In genomic region chr18:35624140-35624539, GRCh38 we compare ENCODE assay signal across 12 cellular contexts. TPM values are rescaled to one million over a fixed set of nuclear protein-coding genes. Genes with fewer than 3 reads are reported as not detected.
DNase-seq lines count a peak whose midpoint lies in the region; ATAC-seq, FAIRE-seq and TF ChIP-seq lines count a peak whose summit lies in the region.
"Had no signal": no experiment of that assay in that cellular context is flagged by ENCODE, and none has a peak within 500 bp of the region (broad histone marks: within the 10 kb centered on the region; RNA-seq: fewer than 3 reads in every experiment).

No MANE protein-coding gene starts in this region.

- H3K9me3 ChIP-seq in pancreas: no peaks in the 10 kb centered on the region

- peak; percentile 91 for ATAC-seq in GM19395 (IDR thresholded peaks at IDR 0.05; ENCODE audit: unreplicated experiment)
- ATAC-seq in HG03039 (IDR thresholded peaks at IDR 0.05; ENCODE audit: unreplicated experiment): peak; percentile 90
- no peak for ATAC-seq in pancreas
- no peak for ATAC-seq in GM19023 (IDR thresholded peaks at IDR 0.05; ENCODE audit: unreplicated experiment)
- ATAC-seq: Panc1 had no signal

- no peak overlapping the region for H3K27ac ChIP-seq in pancreas

- no peaks in the 10 kb centered on the region for H3K27me3 Mint-ChIP-seq in activated T-helper 2 cell treated with anti-CD3 and anti-CD28 coated beads, Interferon-gamma antibody, Interleukin-2, Interleukin-4, amounts not matched to agents 10 μg/mL and 5 μg/mL and 100 μg/mL, durations not matched to agents 14 hours and 24 hours and 36 hours (ENCODE audit: low read depth)
- H3K27me3 Mint-ChIP-seq: central memory CD8-positive, alpha-beta T cell had no signal

- peak overlapping the region; percentile 19 for H3K4me3 Mint-ChIP-seq in activated T-helper 2 cell treated with anti-CD3 and anti-CD28 coated beads, Interferon-gamma antibody, Interleukin-2, Interleukin-4, amounts not matched to agents 10 μg/mL and 5 μg/mL and 100 μg/mL, durations not matched to agents 14 hours and 24 hours and 36 hours (ENCODE audit: low read depth)
- H3K4me3 Mint-ChIP-seq: central memory CD8-positive, alpha-beta T cell had no signal

- no peaks in the 10 kb centered on the region for H3K36me3 ChIP-seq in pancreas

- H3K36me3 Mint-ChIP-seq in activated T-helper 2 cell treated with anti-CD3 and anti-CD28 coated beads, Interferon-gamma antibody, Interleukin-2, Interleukin-4, amounts not matched to agents 10 μg/mL and 5 μg/mL and 100 μg/mL, durations not matched to agents 14 hours and 24 hours and 36 hours (ENCODE audit: low read depth): peaks cover 15% of the 10 kb centered on the region

- H3K27ac Mint-ChIP-seq in activated T-helper 2 cell treated with anti-CD3 and anti-CD28 coated beads, Interferon-gamma antibody, Interleukin-2, Interleukin-4, amounts not matched to agents 10 μg/mL and 5 μg/mL and 100 μg/mL, durations not matched to agents 14 hours and 24 hours and 36 hours: peak overlapping the region; percentile 34

- H3K27me3 ChIP-seq in pancreas: no peaks in the 10 kb centered on the region

- no peak for FAIRE-seq in pancreas (lab: Jason Lieb, UNC)
- FAIRE-seq: H1, urothelium cell line had no signal

- TF ChIP-seq CTCF in GM12864 (IDR thresholded peaks at IDR 0.05; ENCODE audit: low read depth, low read length, missing control alignments) (no peak), pancreas (IDR thresholded peaks at IDR 0.05) (no peak)

- H3K9me3 Mint-ChIP-seq in activated T-helper 2 cell treated with anti-CD3 and anti-CD28 coated beads, Interferon-gamma antibody, Interleukin-2, Interleukin-4, amounts not matched to agents 10 μg/mL and 5 μg/mL and 100 μg/mL, durations not matched to agents 14 hours and 24 hours and 36 hours: peaks cover 21% of the 10 kb centered on the region
- H3K9me3 Mint-ChIP-seq: central memory CD8-positive, alpha-beta T cell had no signal

- H3K4me1 ChIP-seq in pancreas: no peaks in the 10 kb centered on the region

- intact Hi-C loops in activated T-helper 2 cell treated with anti-CD3 and anti-CD28 coated beads, Interferon-gamma antibody, Interleukin-2, Interleukin-4, amounts not matched to agents 10 μg/mL and 5 μg/mL and 100 μg/mL, durations not matched to agents 14 hours and 24 hours and 36 hours (cut with micrococcal nuclease): no loop called here
- intact Hi-C loops in pancreas (cut with DNase I): no loop called here

- peaks cover 30% of the 10 kb centered on the region for H3K4me1 Mint-ChIP-seq in activated T-helper 2 cell treated with anti-CD3 and anti-CD28 coated beads, Interferon-gamma antibody, Interleukin-2, Interleukin-4, amounts not matched to agents 10 μg/mL and 5 μg/mL and 100 μg/mL, durations not matched to agents 14 hours and 24 hours and 36 hours (ENCODE audit: low read depth)

- H3K4me3 ChIP-seq in GM12864 (ENCODE audit: low read depth, low read length) (no peak overlapping the region; the same call in 1 of the 2 replicates), pancreas (no peak overlapping the region)

- DNase-seq in GM12864 (ENCODE audit: low read depth) (peak; percentile 36), pancreas (no peak), H4 (ENCODE audit: low spot score) (no peak), NCI-H2171 treated with DMSO at 0.1 percent for 48 hours (lab: John Stamatoyannopoulos, UW) (no peak)
- no peak for DNase-seq in activated T-helper 2 cell treated with anti-CD3 and anti-CD28 coated beads, Interferon-gamma antibody, Interleukin-2, Interleukin-4, amounts not matched to agents 10 μg/mL and 5 μg/mL and 100 μg/mL, durations not matched to agents 14 hours and 24 hours and 36 hours (ENCODE audit: low spot score)

- 98 to 100% methylated on average over 1 of the region's 1 CpG for whole genome bisulfite sequencing in pancreas, 2 donors

RNA-seq across cellular contexts. Expression of gene GALNT1, which starts 42.6 kb away (rescaled TPM):
- 39.3 and 39.8 TPM in 2 replicates for total RNA-seq in activated T-helper 2 cell treated with anti-CD3 and anti-CD28 coated beads, Interferon-gamma antibody, Interleukin-2, Interleukin-4, amounts not matched to agents 10 μg/mL and 5 μg/mL and 100 μg/mL, durations not matched to agents 14 hours and 24 hours and 36 hours
- total RNA-seq in pancreas: 10 to 100 TPM; 22.6 to 59.6 (median 31.4) TPM
- polyA plus RNA-seq in pancreas: 10 to 100 TPM in 1 of 2 donors, 1 to 10 TPM in 1; 6.8 to 12.5 TPM
- 70.6 and 85.4 TPM in 2 replicates for total RNA-seq in H4 (2014; rRNA removed; shearing (Covaris generic))

Comparison
In these comparisons a context has a peak if more than half of its experiments do, and no peak if none do; other contexts are left out.
1. ATAC-seq: peak in GM19395 (single experiment) and HG03039 (single experiment); none in pancreas (0 of 4) and GM19023 (single experiment).